Comparison of ENCODE assay signal across 1 cellular context in genomic region chr3:104855702-104856101, GRCh38.
TF ChIP-seq lines count a peak whose summit lies in the region.

No MANE protein-coding gene starts in this region.

TF ChIP-seq in WTC11, 78 proteins besides CTCF, POLR2A, EP300 and RAD21 (continued from another document):
- TF ChIP-seq ARID4B (CRISPR knock-in tag; IDR thresholded peaks at IDR 0.05; ENCODE audit: borderline replicate concordance) (no peak), GRHL2 (CRISPR knock-in tag; IDR thresholded peaks at IDR 0.05; ENCODE audit: insufficient replicate concordance, severe bottlenecking) (no peak), E2F1 (CRISPR knock-in tag; IDR thresholded peaks at IDR 0.05) (no peak), SMAD3 (CRISPR knock-in tag; IDR thresholded peaks at IDR 0.05; ENCODE audit: borderline replicate concordance) (no peak), SMAD4 (CRISPR knock-in tag; IDR thresholded peaks at IDR 0.05) (no peak), ZNF281 (CRISPR knock-in tag; IDR thresholded peaks at IDR 0.05) (no peak), NR3C1 (CRISPR knock-in tag; conservative IDR thresholded peaks at IDR 0.05; ENCODE audit: low read depth) (no peak), SOX15 (CRISPR knock-in tag; IDR thresholded peaks at IDR 0.05) (no peak), NFE2L1 (CRISPR knock-in tag; IDR thresholded peaks at IDR 0.05) (no peak)
